In the genomic region with DNA sequence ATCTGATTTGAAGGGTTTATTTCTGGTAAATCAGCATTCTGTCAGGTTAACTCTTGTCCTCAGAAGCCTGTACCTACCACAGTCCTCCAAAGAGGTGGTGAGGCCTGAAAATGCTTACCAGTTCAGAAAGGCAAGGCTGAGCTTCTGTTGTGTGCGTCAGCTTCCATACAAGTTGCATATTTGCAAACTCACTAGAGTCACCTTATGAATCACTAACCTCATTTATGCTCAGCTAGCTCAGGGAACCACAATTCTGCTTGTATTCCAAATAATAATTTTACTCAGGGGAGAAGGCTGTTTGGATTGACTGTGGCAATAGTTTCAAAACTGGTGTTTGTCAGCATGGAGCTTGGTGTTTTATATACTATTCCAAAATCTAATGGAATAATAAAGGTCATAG, we compare ENCODE assay signal across 11 cellular contexts.
DNase-seq lines count a peak whose midpoint lies in the region; ATAC-seq and TF ChIP-seq lines count a peak whose summit lies in the region.
"Had no signal": no experiment of that assay in that cellular context is flagged by ENCODE, and none has a peak within 500 bp of the region (broad histone marks: within the 10 kb centered on the region; RNA-seq: fewer than 3 reads in every experiment).

No MANE protein-coding gene starts in this region.

- H3K27me3 ChIP-seq in adipocyte (replicated peaks; ENCODE audit: control insufficient read depth, insufficient read depth, low read length) (no peaks in the 10 kb centered on the region), foreskin keratinocyte (no peaks in the 10 kb centered on the region), subcutaneous abdominal adipose tissue (ENCODE audit: control insufficient read depth in 5 of 5, insufficient read depth in 4 of 5, low read length in 5 of 5) (no peaks in the 10 kb centered on the region)
- H3K27me3 ChIP-seq: body of pancreas had no signal

- H3K36me3 ChIP-seq in adipocyte (ENCODE audit: control insufficient read depth, insufficient read depth, low read length, severe bottlenecking) (peaks cover 18% of the 10 kb centered on the region), subcutaneous abdominal adipose tissue (ENCODE audit: control insufficient read depth in 5 of 5, insufficient read depth in 5 of 5, low read length in 5 of 5) (no peaks in the 10 kb centered on the region)

- DNase-seq in HK-2 (ENCODE audit: unreplicated experiment) (peak; percentile 38), adipocyte (ENCODE audit: low read depth) (peak; percentile 78), foreskin keratinocyte (peak; percentile 81 to 83), NCI-H345 treated with DMSO at 0.1 percent for 48 hours (lab: John Stamatoyannopoulos, UW; ENCODE audit: unreplicated experiment) (no peak)
- DNase-seq: body of pancreas, left cardiac atrium, nephron progenitor cell, T1000 had no signal

- no peak for TF ChIP-seq CTCF in foreskin keratinocyte (conservative IDR thresholded peaks at IDR 0.05)

- H3K9ac ChIP-seq in adipocyte (ENCODE audit: low read length) (peak overlapping the region; percentile 45), subcutaneous abdominal adipose tissue (ENCODE audit: low read length in 5 of 5) (no peak overlapping the region)

- H3K9me3 ChIP-seq in adipocyte (ENCODE audit: control insufficient read depth, low read length) (no peaks in the 10 kb centered on the region), subcutaneous abdominal adipose tissue (ENCODE audit: control insufficient read depth in 5 of 5, low read length in 5 of 5) (no peaks in the 10 kb centered on the region)
- H3K9me3 ChIP-seq: body of pancreas had no signal

- ATAC-seq in foreskin keratinocyte (peak; percentile 99), GM18858 (IDR thresholded peaks at IDR 0.05; ENCODE audit: unreplicated experiment) (no peak), HG03159 (IDR thresholded peaks at IDR 0.05; ENCODE audit: unreplicated experiment) (no peak)
- ATAC-seq: body of pancreas had no signal

- H3K27ac ChIP-seq in foreskin keratinocyte: no peak overlapping the region
- H3K27ac ChIP-seq in subcutaneous abdominal adipose tissue (ENCODE audit: low read depth, low read length): peak overlapping the region; percentile 2

- no peak overlapping the region for H3K4me3 ChIP-seq in adipocyte (ENCODE audit: low read length)
- no peak overlapping the region for H3K4me3 ChIP-seq in subcutaneous abdominal adipose tissue (ENCODE audit: low read depth in 1 of 5, low read length in 5 of 5)
- H3K4me3 ChIP-seq: body of pancreas had no signal

- H3K4me1 ChIP-seq in adipocyte (ENCODE audit: control insufficient read depth, insufficient read depth, low read length): peaks cover 23% of the 10 kb centered on the region
- peaks cover 19% of the 10 kb centered on the region for H3K4me1 ChIP-seq in foreskin keratinocyte
- peaks cover 0 to 12% (median 11%) of the 10 kb centered on the region in 5 donors for H3K4me1 ChIP-seq in subcutaneous abdominal adipose tissue (ENCODE audit: control insufficient read depth in 5 of 5, insufficient read depth in 5 of 5, low read length in 5 of 5)
